Comparison of ENCODE assay signal across 31 cellular contexts in the genomic region with DNA sequence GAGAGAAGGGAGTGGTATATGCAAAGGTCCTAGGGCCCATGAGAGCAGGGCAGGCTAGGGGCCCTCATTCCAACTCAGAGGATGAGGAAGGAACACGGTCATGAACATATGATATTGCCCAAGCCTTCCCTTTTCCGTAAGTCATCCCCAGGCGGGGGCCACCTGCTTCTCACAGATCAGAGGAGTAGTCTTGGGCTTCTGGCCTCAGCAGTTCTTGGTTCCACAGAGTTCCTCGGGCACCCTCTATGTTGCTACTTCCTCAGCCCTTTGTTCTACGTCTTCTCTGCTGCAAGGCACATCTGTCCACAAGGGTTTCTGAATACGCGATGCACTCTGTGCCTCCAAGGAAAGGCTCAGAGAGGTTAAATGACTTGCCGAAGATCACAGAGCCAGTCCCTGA. TPM values are rescaled to one million over a fixed set of nuclear protein-coding genes. Genes with fewer than 3 reads are reported as not detected.
"Had no signal": no experiment of that assay in that cellular context is flagged by ENCODE, and none has a peak within 500 bp of the region (broad histone marks: within the 10 kb centered on the region; RNA-seq: fewer than 3 reads in every experiment).

No MANE protein-coding gene starts in this region.

- H3K9me3 Mint-ChIP-seq: activated CD4-positive, alpha-beta memory T cell treated with anti-CD3 and anti-CD28 coated beads for 36 hours; activated CD4-positive, alpha-beta T cell treated with anti-CD3 and anti-CD28 coated beads, Interleukin-2, amount 10 ng/mL, durations not matched to agents 24 days and 14 days; activated naive CD4-positive, alpha-beta T cell treated with anti-CD3 and anti-CD28 coated beads for 36 hours; activated naive CD8-positive, alpha-beta T cell treated with anti-CD3 and anti-CD28 coated beads for 36 hours; activated T-helper 1 cell treated with anti-CD3 and anti-CD28 coated beads, Interleukin-12 subunit alpha, Interleukin-12 subunit beta, Interleukin-2, Interleukin-4 antibody, amounts not matched to agents 30 ng/mL and 10 ng/mL and 1 ng/mL, durations not matched to agents 14 hours and 24 hours and 36 hours; natural killer cell treated with Interleukin-12 subunit alpha and Interleukin-12 subunit beta and Interleukin-15 and Interleukin-18, amount 100 ng/mL, for 72 hours; stimulated activated effector memory CD8-positive, alpha-beta T cell treated with anti-CD3 and anti-CD28 coated beads, Interleukin-12 subunit alpha, Interleukin-12 subunit beta, amount 100 ng/mL, for 72 hours; stimulated activated naive CD8-positive, alpha-beta T cell treated with anti-CD3 and anti-CD28 coated beads, Interleukin-15, Interleukin-2, amounts not matched to agents 100 ng/mL and 50 ng/mL, for 24 hours had no signal

- H3K36me3 Mint-ChIP-seq: activated CD4-positive, alpha-beta memory T cell treated with anti-CD3 and anti-CD28 coated beads for 36 hours; activated naive CD8-positive, alpha-beta T cell treated with anti-CD3 and anti-CD28 coated beads for 36 hours; natural killer cell treated with Interleukin-12 subunit alpha and Interleukin-12 subunit beta and Interleukin-15 and Interleukin-18, amount 100 ng/mL, for 72 hours; stimulated activated effector memory CD8-positive, alpha-beta T cell treated with anti-CD3 and anti-CD28 coated beads, Interleukin-12 subunit alpha, Interleukin-12 subunit beta, amount 100 ng/mL, for 72 hours had no signal

- DNase-seq: activated CD4-positive, alpha-beta memory T cell treated with anti-CD3 and anti-CD28 coated beads for 36 hours; activated CD4-positive, alpha-beta T cell treated with anti-CD3 and anti-CD28 coated beads, Interleukin-2, amount 10 ng/mL, durations not matched to agents 24 days and 14 days; activated CD4-positive, CD25-positive, alpha-beta regulatory T cell treated with anti-CD3 and anti-CD28 coated beads, Interleukin-2, amount 50 U/mL, for 72 hours; activated CD8-positive, alpha-beta memory T cell treated with anti-CD3 and anti-CD28 coated beads, Interleukin-2, amount 50 U/mL, for 4 hours; activated effector memory CD4-positive, alpha-beta T cell treated with anti-CD3 and anti-CD28 coated beads, Interleukin-2, amount 50 U/mL, for 16 hours; activated naive CD4-positive, alpha-beta T cell treated with anti-CD3 and anti-CD28 coated beads for 36 hours; activated naive CD8-positive, alpha-beta T cell treated with anti-CD3 and anti-CD28 coated beads for 36 hours; activated T-cell treated with anti-CD3 and anti-CD28 coated beads, Interleukin-2, amount 50 U/mL, for 1 hour; aorta; dermis blood vessel endothelial cell; effector CD4-positive, alpha-beta T cell; foreskin keratinocyte; heart right ventricle; midbrain; ovary; sigmoid colon; small intestine; stimulated activated CD4-positive, alpha-beta T cell treated with anti-CD3 and anti-CD28 coated beads, Interleukin-4, amount 100 ng/mL, for 24 hours; trophoblast cell; uterus had no signal

- H3K27ac Mint-ChIP-seq: activated CD4-positive, alpha-beta memory T cell treated with anti-CD3 and anti-CD28 coated beads for 36 hours; activated CD4-positive, alpha-beta T cell treated with anti-CD3 and anti-CD28 coated beads, Interleukin-2, amount 10 ng/mL, durations not matched to agents 24 days and 14 days; activated naive CD4-positive, alpha-beta T cell treated with anti-CD3 and anti-CD28 coated beads for 36 hours; activated naive CD8-positive, alpha-beta T cell treated with anti-CD3 and anti-CD28 coated beads for 36 hours; activated T-helper 1 cell treated with anti-CD3 and anti-CD28 coated beads, Interleukin-12 subunit alpha, Interleukin-12 subunit beta, Interleukin-2, Interleukin-4 antibody, amounts not matched to agents 30 ng/mL and 10 ng/mL and 1 ng/mL, durations not matched to agents 14 hours and 24 hours and 36 hours; natural killer cell treated with Interleukin-12 subunit alpha and Interleukin-12 subunit beta and Interleukin-15 and Interleukin-18, amount 100 ng/mL, for 72 hours; progenitor cell of endocrine pancreas; stimulated activated effector memory CD8-positive, alpha-beta T cell treated with anti-CD3 and anti-CD28 coated beads, Interleukin-12 subunit alpha, Interleukin-12 subunit beta, amount 100 ng/mL, for 72 hours; stimulated activated naive CD8-positive, alpha-beta T cell treated with anti-CD3 and anti-CD28 coated beads, Interleukin-15, Interleukin-2, amounts not matched to agents 100 ng/mL and 50 ng/mL, for 24 hours had no signal

- H3K27me3 ChIP-seq: adrenal gland, body of pancreas, esophagus muscularis mucosa, foreskin keratinocyte, ovary, sigmoid colon, uterus had no signal

- H3K4me3 ChIP-seq: adrenal gland, body of pancreas, esophagus muscularis mucosa, heart right ventricle, ovary, sigmoid colon, thoracic aorta, uterus had no signal

- H3K36me3 ChIP-seq: adrenal gland, ovary, sigmoid colon, thoracic aorta, uterus had no signal

- H3K4me1 ChIP-seq: body of pancreas had no signal

- H3K9me3 ChIP-seq: adrenal gland, body of pancreas, esophagus muscularis mucosa, heart right ventricle, ovary, sigmoid colon, thoracic aorta, uterus had no signal

- ATAC-seq: body of pancreas; foreskin keratinocyte; heart right ventricle; natural killer cell treated with Interleukin-12 subunit alpha and Interleukin-12 subunit beta and Interleukin-15 and Interleukin-18, amount 100 ng/mL, for 72 hours; stimulated activated effector memory CD8-positive, alpha-beta T cell treated with anti-CD3 and anti-CD28 coated beads, Interleukin-12 subunit alpha, Interleukin-12 subunit beta, amount 100 ng/mL, for 72 hours had no signal

- H3K4me1 Mint-ChIP-seq: activated CD4-positive, alpha-beta T cell treated with anti-CD3 and anti-CD28 coated beads, Interleukin-2, amount 10 ng/mL, durations not matched to agents 24 days and 14 days; activated naive CD8-positive, alpha-beta T cell treated with anti-CD3 and anti-CD28 coated beads for 36 hours had no signal

- H3K4me3 Mint-ChIP-seq: activated CD4-positive, alpha-beta memory T cell treated with anti-CD3 and anti-CD28 coated beads for 36 hours; activated CD4-positive, alpha-beta T cell treated with anti-CD3 and anti-CD28 coated beads, Interleukin-2, amount 10 ng/mL, durations not matched to agents 24 days and 14 days; activated naive CD4-positive, alpha-beta T cell treated with anti-CD3 and anti-CD28 coated beads for 36 hours; activated naive CD8-positive, alpha-beta T cell treated with anti-CD3 and anti-CD28 coated beads for 36 hours; activated T-helper 1 cell treated with anti-CD3 and anti-CD28 coated beads, Interleukin-12 subunit alpha, Interleukin-12 subunit beta, Interleukin-2, Interleukin-4 antibody, amounts not matched to agents 30 ng/mL and 10 ng/mL and 1 ng/mL, durations not matched to agents 14 hours and 24 hours and 36 hours; natural killer cell treated with Interleukin-12 subunit alpha and Interleukin-12 subunit beta and Interleukin-15 and Interleukin-18, amount 100 ng/mL, for 72 hours; stimulated activated effector memory CD8-positive, alpha-beta T cell treated with anti-CD3 and anti-CD28 coated beads, Interleukin-12 subunit alpha, Interleukin-12 subunit beta, amount 100 ng/mL, for 72 hours; stimulated activated naive CD8-positive, alpha-beta T cell treated with anti-CD3 and anti-CD28 coated beads, Interleukin-15, Interleukin-2, amounts not matched to agents 100 ng/mL and 50 ng/mL, for 24 hours had no signal

- H3K27ac ChIP-seq: adrenal gland, body of pancreas, esophagus muscularis mucosa, foreskin keratinocyte, heart right ventricle, ovary, sigmoid colon, thoracic aorta, uterus, VCaP had no signal

RNA-seq across cellular contexts. Expression of a gene that starts 25.3 kb away (rescaled TPM):
- total RNA-seq: activated CD8-positive, alpha-beta memory T cell treated with anti-CD3 and anti-CD28 coated beads for 36 hours; activated naive CD4-positive, alpha-beta T cell treated with anti-CD3 and anti-CD28 coated beads for 36 hours; natural killer cell treated with Interleukin-12 subunit alpha and Interleukin-12 subunit beta and Interleukin-15 and Interleukin-18, amount 100 ng/mL, for 72 hours had no signal
